19 cellular contexts compared by ENCODE assay signal in the genomic region with DNA sequence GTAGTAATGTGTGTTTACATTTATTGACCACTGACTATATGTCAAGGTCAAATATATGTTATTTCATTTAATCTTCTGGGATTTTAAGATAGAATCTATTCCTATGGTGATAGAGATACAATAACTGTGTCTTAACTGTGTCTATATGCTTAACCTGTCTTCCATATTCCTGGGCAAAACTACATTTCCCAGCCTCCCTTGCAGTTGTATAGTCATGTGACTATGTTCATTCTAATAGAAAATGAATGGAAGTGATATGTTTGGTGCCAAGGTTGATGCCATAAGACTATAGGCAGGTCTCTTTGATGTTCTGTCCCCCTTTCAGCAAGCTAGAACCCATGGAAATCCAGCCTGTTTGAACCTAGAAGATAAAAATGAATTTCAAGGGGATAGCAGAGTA.
DNase-seq lines count a peak whose midpoint lies in the region; ATAC-seq, FAIRE-seq and TF ChIP-seq lines count a peak whose summit lies in the region.
"Had no signal": no experiment of that assay in that cellular context is flagged by ENCODE, and none has a peak within 500 bp of the region (broad histone marks: within the 10 kb centered on the region; RNA-seq: fewer than 3 reads in every experiment).

No MANE protein-coding gene starts in this region.

- H3K9me3 ChIP-seq in SK-N-SH (no peaks in the 10 kb centered on the region), H1 (ENCODE audit: insufficient read depth in 2 of 2, low read depth in 1 of 2, low read length in 1 of 2) (no peaks in the 10 kb centered on the region)
- H3K9me3 ChIP-seq: HAP-1 had no signal

- no peak overlapping the region for H3K56ac ChIP-seq in H1 (replicated peaks; ENCODE audit: insufficient read length, low read depth, low read length)

- H4K20me1 ChIP-seq in SK-N-SH (ENCODE audit: insufficient read depth) (no peaks in the 10 kb centered on the region), H1 (replicated peaks in 1 of 2; ENCODE audit: control insufficient read depth in 1 of 2, insufficient read depth in 2 of 2, low read length in 2 of 2) (no peaks in the 10 kb centered on the region)

- H3K79me2 ChIP-seq in SK-N-SH (ENCODE audit: insufficient read depth) (no peaks in the 10 kb centered on the region), H1 (ENCODE audit: control insufficient read depth in 1 of 2, insufficient read depth in 2 of 2, low read length in 2 of 2) (no peaks in the 10 kb centered on the region)

- H3K4me3 Mint-ChIP-seq in WTC11: no peak overlapping the region
- H3K4me3 Mint-ChIP-seq: CD4-positive, alpha-beta memory T cell; HFFc6 had no signal

- H4K91ac ChIP-seq in H1 (replicated peaks; ENCODE audit: insufficient read length, low read length): no peak overlapping the region

- TF ChIP-seq RAD21 in SK-N-SH (IDR thresholded peaks at IDR 0.05; ENCODE audit: low read length) (no peak), Ishikawa (IDR thresholded peaks at IDR 0.05; ENCODE audit: low read depth) (no peak), H1 (IDR thresholded peaks at IDR 0.05 in 1 of 2, conservative IDR thresholded peaks at IDR 0.05 in 1 of 2; ENCODE audit: low read depth in 2 of 2, low read length in 2 of 2) (no peak)

- H3K27me3 Mint-ChIP-seq in WTC11 (ENCODE audit: low read depth): no peaks in the 10 kb centered on the region
- H3K27me3 Mint-ChIP-seq: CD4-positive, alpha-beta memory T cell had no signal

- no peak overlapping the region for H3K18ac ChIP-seq in H1 (ENCODE audit: extremely low read depth, low read length)

- H2BK20ac ChIP-seq in H1 (ENCODE audit: low read length): no peak overlapping the region

- no peaks in the 10 kb centered on the region for H3K36me3 Mint-ChIP-seq in WTC11
- H3K36me3 Mint-ChIP-seq: CD4-positive, alpha-beta memory T cell had no signal

- no peak overlapping the region for H4K8ac ChIP-seq in H1 (ENCODE audit: extremely low read depth, insufficient read depth, low read length)

- no peak for ATAC-seq in SK-N-SH treated with all-trans-retinoic acid at 6 μM for 48 hours
- no peak for ATAC-seq in WTC11
- no peak for ATAC-seq in GM18511 (IDR thresholded peaks at IDR 0.05; ENCODE audit: unreplicated experiment)

- H2BK120ac ChIP-seq in H1 (replicated peaks; ENCODE audit: low read depth, low read length): no peak overlapping the region

- H3K27ac Mint-ChIP-seq in WTC11: no peak overlapping the region
- H3K27ac Mint-ChIP-seq: CD4-positive, alpha-beta memory T cell; HFFc6 had no signal

- no peaks in the 10 kb centered on the region for H3K4me1 Mint-ChIP-seq in WTC11
- H3K4me1 Mint-ChIP-seq: CD4-positive, alpha-beta memory T cell had no signal

- no peak overlapping the region for H3K14ac ChIP-seq in H1 (ENCODE audit: insufficient read length)

- no peaks in the 10 kb centered on the region for H3K36me3 ChIP-seq in SK-N-SH (replicated peaks in 1 of 2; ENCODE audit: control insufficient read depth in 1 of 2, insufficient read depth in 2 of 2, low read length in 1 of 2)
- no peaks in the 10 kb centered on the region for H3K36me3 ChIP-seq in H1 (ENCODE audit: control insufficient read depth in 2 of 4, insufficient read depth in 4 of 4, low read length in 3 of 4)
- H3K36me3 ChIP-seq: HAP-1 had no signal

- TF ChIP-seq CTCF in SK-N-SH (IDR thresholded peaks at IDR 0.05) (no peak), WTC11 (IDR thresholded peaks at IDR 0.05) (no peak), H1 (IDR thresholded peaks at IDR 0.05; ENCODE audit: control extremely low read depth in 1 of 3, insufficient read depth in 1 of 3, low read depth in 1 of 3, low read length in 3 of 3) (no peak)

- H3K23me2 ChIP-seq in H1 (ENCODE audit: low read depth, low read length): no peaks in the 10 kb centered on the region

- TF ChIP-seq EP300 in SK-N-SH (IDR thresholded peaks at IDR 0.05; ENCODE audit: borderline replicate concordance in 1 of 2, low read depth in 1 of 2, low read length in 1 of 2) (no peak), Ishikawa (IDR thresholded peaks at IDR 0.05; ENCODE audit: borderline replicate concordance) (no peak), H1 (IDR thresholded peaks at IDR 0.05; ENCODE audit: borderline replicate concordance in 1 of 2, low read depth in 2 of 2, low read length in 2 of 2) (no peak)

- H3K27ac ChIP-seq in SK-N-SH (ENCODE audit: low read depth in 2 of 2, low read length in 1 of 2): no peak overlapping the region
- H3K27ac ChIP-seq in H1 (ENCODE audit: low read depth, low read length): no peak overlapping the region

- no peak overlapping the region for H3K23ac ChIP-seq in H1 (ENCODE audit: insufficient read length)

- H3K4me3 ChIP-seq in SK-N-SH (ENCODE audit: low read depth in 2 of 2, low read length in 1 of 2): no peak overlapping the region
- no peak overlapping the region for H3K4me3 ChIP-seq in H1 (ENCODE audit: extremely low read depth in 1 of 4, insufficient read depth in 2 of 4, low read depth in 3 of 4, low read length in 4 of 4)
- H3K4me3 ChIP-seq: HAP-1 had no signal

- no peak overlapping the region for H2BK5ac ChIP-seq in H1 (ENCODE audit: low read depth, low read length)

- POLR2A ChIA-PET in SK-N-SH (lab: Yijun Ruan, JAX): no interaction called here
- POLR2A ChIA-PET in WTC11 (lab: Charles Lee): no interaction called here
- POLR2A ChIA-PET in H1 (lab: Charles Lee; ENCODE audit: partially characterized antibody): no interaction called here

- H2AFZ ChIP-seq in SK-N-SH (ENCODE audit: low read depth) (no peak overlapping the region), H1 (ENCODE audit: low read length) (no peak overlapping the region)

- FAIRE-seq in H1 (lab: Jason Lieb, UNC): no peak
- FAIRE-seq: GM12891, GM18507, H54 had no signal

- H3K79me1 ChIP-seq in H1 (ENCODE audit: low read depth, low read length): no peaks in the 10 kb centered on the region

- H4K5ac ChIP-seq in H1 (ENCODE audit: insufficient read length, low read depth, low read length): no peak overlapping the region

- no peak overlapping the region for H3K9ac ChIP-seq in SK-N-SH
- H3K9ac ChIP-seq in H1 (replicated peaks in 1 of 4; ENCODE audit: extremely low read depth in 1 of 4, low read depth in 3 of 4, low read length in 3 of 4): no peak overlapping the region

- H3K4ac ChIP-seq in H1 (replicated peaks; ENCODE audit: insufficient read length, low read depth, low read length): no peak overlapping the region

- H2AK5ac ChIP-seq in H1 (ENCODE audit: low read depth, low read length): no peak overlapping the region

- DNase-seq in SK-N-SH (no peak), WTC11 (ENCODE audit: low spot score) (no peak), H1 (ENCODE audit: low read depth in 1 of 2, low spot score in 2 of 2) (no peak), NCI-H1105 treated with DMSO at 0.1 percent for 48 hours (lab: John Stamatoyannopoulos, UW) (no peak)
- DNase-seq: C1 segment of cervical spinal cord; Calu3; CD4-positive, alpha-beta memory T cell; COR-L47; DMS79; EL; GDM1; HFFc6 had no signal

- no peak overlapping the region for H3K4me2 ChIP-seq in SK-N-SH
- no peak overlapping the region for H3K4me2 ChIP-seq in H1 (ENCODE audit: insufficient read depth in 1 of 2, low read depth in 2 of 2, low read length in 2 of 2)

- no peak overlapping the region for H2BK12ac ChIP-seq in H1 (ENCODE audit: low read depth, low read length)

- no peaks in the 10 kb centered on the region for H3K9me2 ChIP-seq in SK-N-SH

- H3K9me3 Mint-ChIP-seq in WTC11: peaks cover 29% of the 10 kb centered on the region
- H3K9me3 Mint-ChIP-seq: HFFc6 had no signal

- H3K27me3 ChIP-seq in SK-N-SH (ENCODE audit: insufficient read depth) (no peaks in the 10 kb centered on the region), H1 (replicated peaks in 1 of 4; ENCODE audit: control insufficient read depth in 3 of 4, extremely low read depth in 1 of 4, insufficient read depth in 3 of 4, low read length in 3 of 4) (no peaks in the 10 kb centered on the region)

- no peak for TF ChIP-seq POLR2A in H1 (IDR thresholded peaks at IDR 0.05; ENCODE audit: control extremely low read depth in 1 of 2, low read depth in 2 of 2, low read length in 2 of 2)

- no peaks in the 10 kb centered on the region for H3K4me1 ChIP-seq in SK-N-SH (ENCODE audit: control insufficient read depth in 1 of 2, insufficient read depth in 2 of 2, low read depth in 1 of 2, low read length in 1 of 2)
- H3K4me1 ChIP-seq in H1 (replicated peaks in 1 of 4; ENCODE audit: control insufficient read depth in 3 of 4, insufficient read depth in 4 of 4, low read length in 3 of 4): no peaks in the 10 kb centered on the region

- no peaks in the 10 kb centered on the region for H3F3A ChIP-seq in SK-N-SH (replicated peaks; ENCODE audit: insufficient read depth)

- CTCF ChIA-PET in SK-N-SH (lab: Yijun Ruan, JAX) (no interaction called here), WTC11 (lab: Charles Lee) (no interaction called here), H1 (lab: Charles Lee; ENCODE audit: partially characterized antibody) (interaction anchor here (1.5 kb wide), 1 partner anchor 36 kb away, joined by 3 read pairs; no protein-coding TSS in a partner anchor)

- H2BK15ac ChIP-seq in H1 (ENCODE audit: low read length): no peak overlapping the region

TF ChIP-seq in SK-N-SH, 30 proteins besides CTCF, POLR2A, EP300 and RAD21 (continues in another document):
- no peak for TF ChIP-seq RXRA (IDR thresholded peaks at IDR 0.05; ENCODE audit: borderline replicate concordance, low read depth)

TF ChIP-seq in SK-N-SH treated with all-trans-retinoic acid at 6 μM for 48 hours, 23 proteins besides CTCF, POLR2A, EP300 and RAD21 (continues in another document):
- no peak for TF ChIP-seq ZFP30 (CRISPR knock-in tag; IDR thresholded peaks at IDR 0.05)

TF ChIP-seq in Ishikawa, 13 proteins besides CTCF, POLR2A, EP300 and RAD21 (continues in another document):
- TF ChIP-seq TCF12 (IDR thresholded peaks at IDR 0.05; ENCODE audit: low read depth) (no peak), NFIC (IDR thresholded peaks at IDR 0.05) (no peak), MAX (IDR thresholded peaks at IDR 0.05) (no peak)

TF ChIP-seq in WTC11, 78 proteins besides CTCF, POLR2A, EP300 and RAD21 (continues in another document):
- TF ChIP-seq USF2 (CRISPR knock-in tag; IDR thresholded peaks at IDR 0.05) (peak; percentile 84), NR2C2 (CRISPR knock-in tag; IDR thresholded peaks at IDR 0.05) (no peak)

TF ChIP-seq in H1, 55 proteins besides CTCF, POLR2A, EP300 and RAD21:
- peak; percentile 56 for TF ChIP-seq SIX5 (IDR thresholded peaks at IDR 0.05; ENCODE audit: low read depth, low read length)
- no peak for TF ChIP-seq KDM4A (IDR thresholded peaks at IDR 0.05; ENCODE audit: low read depth, low read length, severe bottlenecking)
